ENCODE assay signal across 10 cellular contexts in genomic region chr2:219344756-219345458, GRCh38. TPM values are rescaled to one million over a fixed set of nuclear protein-coding genes. Genes with fewer than 3 reads are reported as not detected.
A peak's percentile ranks its signal among the peaks of the same experiment; 100 is the strongest.
DNase-seq lines count a peak whose midpoint lies in the region; ATAC-seq and TF ChIP-seq lines count a peak whose summit lies in the region.
"Had no signal": no experiment of that assay in that cellular context is flagged by ENCODE, and none has a peak within 500 bp of the region (broad histone marks: within the 10 kb centered on the region; RNA-seq: fewer than 3 reads in every experiment).

No MANE protein-coding gene starts in this region.

- no peaks in the 10 kb centered on the region for H3K36me3 ChIP-seq in left lung

- H3K4me1 Mint-ChIP-seq in stimulated activated naive CD8-positive, alpha-beta T cell treated with anti-CD3 and anti-CD28 coated beads, Interleukin-15, amount 100 ng/mL, for 72 hours = peaks cover 6% of the 10 kb centered on the region

- H3K27me3 ChIP-seq in left lung = peaks cover 0 to 19% of the 10 kb centered on the region in 2 donors

- no peaks in the 10 kb centered on the region for H3K9me3 ChIP-seq in left lung

- intact Hi-C loops in left lung (cut with DNase I) = no loop called here

- H3K9me3 Mint-ChIP-seq in stimulated activated naive CD8-positive, alpha-beta T cell treated with anti-CD3 and anti-CD28 coated beads, Interleukin-15, amount 100 ng/mL, for 72 hours = no peaks in the 10 kb centered on the region

- H3K27me3 Mint-ChIP-seq in stimulated activated naive CD8-positive, alpha-beta T cell treated with anti-CD3 and anti-CD28 coated beads, Interleukin-15, amount 100 ng/mL, for 72 hours = peaks cover 45% of the 10 kb centered on the region

- DNase-seq in COR-L47 (lab: John Stamatoyannopoulos, UW) (peak; percentile 76), NCI-H2107 (lab: John Stamatoyannopoulos, UW) (peak; percentile 19), astrocyte of the spinal cord (ENCODE audit: low read depth, low spot score) (peak; percentile 45), left lung (peak in 1 of 2 donors; percentile 67), SIG-M5 (lab: John Stamatoyannopoulos, UW) (no peak)
- no peak for DNase-seq in stimulated activated naive CD8-positive, alpha-beta T cell treated with anti-CD3 and anti-CD28 coated beads, Interleukin-15, amount 100 ng/mL, for 72 hours
- DNase-seq in central memory CD4-positive, alpha-beta T cell = no peak
- DNase-seq: DND-41, NCI-H526 treated with DMSO at 0.1 percent for 48 hours had no signal

- ATAC-seq in left lung (peak; percentile 30), GM21360 (IDR thresholded peaks at IDR 0.05; ENCODE audit: unreplicated experiment) (no peak)
- no peak for ATAC-seq in stimulated activated naive CD8-positive, alpha-beta T cell treated with anti-CD3 and anti-CD28 coated beads, Interleukin-15, amount 100 ng/mL, for 72 hours

- H3K4me1 ChIP-seq in left lung = peaks cover 0 to 12% of the 10 kb centered on the region in 2 donors

- TF ChIP-seq CTCF in astrocyte of the spinal cord (IDR thresholded peaks at IDR 0.05; ENCODE audit: low read depth, low read length) (no peak), left lung (IDR thresholded peaks at IDR 0.05) (no peak)

- no peak overlapping the region for H3K27ac ChIP-seq in left lung

- H3K4me3 ChIP-seq in astrocyte of the spinal cord (ENCODE audit: low read depth, low read length) (no peak overlapping the region), left lung (no peak overlapping the region)

- H3K27ac Mint-ChIP-seq in stimulated activated naive CD8-positive, alpha-beta T cell treated with anti-CD3 and anti-CD28 coated beads, Interleukin-15, amount 100 ng/mL, for 72 hours = peak overlapping the region in 1 of 2 donors; percentile 79

- no peak overlapping the region for H3K4me3 Mint-ChIP-seq in stimulated activated naive CD8-positive, alpha-beta T cell treated with anti-CD3 and anti-CD28 coated beads, Interleukin-15, amount 100 ng/mL, for 72 hours

- in situ Hi-C loops in astrocyte of the spinal cord (cut with HindIII; ENCODE audit: low sequenced_read_pairs) = no loop called here

RNA-seq across cellular contexts. Expression of gene RESP18, which starts 12.4 kb away (rescaled TPM):
- not detected for total RNA-seq in left lung

RNA-seq across cellular contexts. Expression of gene PTPRN, which starts 35.7 kb away (rescaled TPM):
- total RNA-seq in left lung = 1 to 10 TPM in 1 of 2 donors, not detected in 1; 1.4 TPM

RNA-seq across cellular contexts. Expression of gene DNPEP, which starts 42.8 kb away (rescaled TPM):
- total RNA-seq in left lung = 10 to 100 TPM; 41.6 to 62.9 TPM

Comparison
In these comparisons a context has a peak if more than half of its experiments do, and no peak if none do; other contexts are left out.
1. DNase-seq: peak in COR-L47 (single experiment), NCI-H2107 (single experiment) and astrocyte of the spinal cord (single experiment); none in stimulated activated naive CD8-positive, alpha-beta T cell treated with anti-CD3 and anti-CD28 coated beads, Interleukin-15, amount 100 ng/mL, for 72 hours (0 of 2), central memory CD4-positive, alpha-beta T cell (single experiment) and SIG-M5 (single experiment).